8 cellular contexts compared by ENCODE assay signal in the genomic region with DNA sequence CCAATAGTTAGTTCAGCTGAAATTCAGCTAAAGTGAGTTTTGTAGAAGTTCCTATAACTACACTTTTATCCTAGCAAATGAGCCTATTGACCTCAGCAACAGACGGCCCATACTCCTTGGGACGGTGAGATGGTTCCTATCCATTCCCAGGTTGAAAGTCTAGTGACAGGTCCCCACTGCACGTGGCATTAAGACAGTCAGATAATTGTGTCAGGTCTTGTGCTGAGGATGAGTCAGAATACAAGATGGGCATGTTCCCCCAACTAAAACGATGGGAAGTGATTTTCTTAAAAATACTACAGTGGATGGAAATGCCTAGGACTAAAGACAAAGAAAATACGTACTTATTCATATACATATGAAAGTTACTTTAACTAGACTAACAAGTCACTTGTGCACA. TPM values are rescaled to one million over a fixed set of nuclear protein-coding genes. Genes with fewer than 3 reads are reported as not detected.
DNase-seq lines count a peak whose midpoint lies in the region; ATAC-seq and TF ChIP-seq lines count a peak whose summit lies in the region.

No MANE protein-coding gene starts in this region.

- CTCF ChIA-PET in WTC11 (lab: Charles Lee): interaction anchor here (0.7 to 3.1 kb wide), 24 partner anchors 11 to 570 kb away, joined by 3 to 27 read pairs (median 7); a partner anchor contains a TSS

- WGBS in H9 (ENCODE audit: extremely low coverage, insufficient read length, low lambda C conversion rate): no CpG with 5 or more reads among the region's 5 CpGs

- H2BK5ac ChIP-seq in H9 (ENCODE audit: insufficient read length, low read length): no peak overlapping the region

- H3K23ac ChIP-seq in H9 (ENCODE audit: insufficient read length, low read depth, low read length): no peak overlapping the region

- no peak overlapping the region for H4K5ac ChIP-seq in H9 (ENCODE audit: insufficient read length, low read depth, low read length)

- H3K27me3 ChIP-seq in H9 (ENCODE audit: insufficient read depth, low read length): no peaks in the 10 kb centered on the region
- H3K27me3 ChIP-seq in skeletal muscle tissue (ENCODE audit: control insufficient read depth in 3 of 3, insufficient read depth in 3 of 3, low read length in 3 of 3): peaks cover 0 to 18% (median 5%) of the 10 kb centered on the region in 3 donors

- H2AFZ ChIP-seq in H9 (ENCODE audit: low read length): no peak overlapping the region

- no peak overlapping the region for H3K56ac ChIP-seq in H9 (ENCODE audit: insufficient read length, low read depth, low read length)

- H2BK20ac ChIP-seq in H9 (ENCODE audit: low read depth, low read length, poor library complexity, severe bottlenecking): no peak overlapping the region

- no peak overlapping the region for H2BK120ac ChIP-seq in H9 (ENCODE audit: low read depth, low read length, poor library complexity, severe bottlenecking)

- H3K4me1 Mint-ChIP-seq in H9: peaks cover 46 to 51% of the 10 kb centered on the region in 2 experiments
- peaks cover 51% of the 10 kb centered on the region for H3K4me1 Mint-ChIP-seq in WTC11

- peak overlapping the region; percentile 90 for H3K4me2 ChIP-seq in H9 (ENCODE audit: insufficient read depth, insufficient read length, low read length)

- no peaks in the 10 kb centered on the region for H3K79me1 ChIP-seq in H9 (ENCODE audit: insufficient read depth, low read depth, low read length, poor library complexity, severe bottlenecking)

- H3K36me3 Mint-ChIP-seq in H9 (ENCODE audit: insufficient read depth in 1 of 3, low read depth in 3 of 3) (no peaks in the 10 kb centered on the region), WTC11 (no peaks in the 10 kb centered on the region)

- no peak overlapping the region for H3K14ac ChIP-seq in H9 (ENCODE audit: insufficient read depth, low read length)

- H3K9me3 Mint-ChIP-seq in H9 (no peaks in the 10 kb centered on the region), WTC11 (no peaks in the 10 kb centered on the region)

- H3K4me3 Mint-ChIP-seq in H9 (peak overlapping the region; percentile 84 to 97), WTC11 (peak overlapping the region; percentile 95)

- H4K8ac ChIP-seq in H9 (replicated peaks; ENCODE audit: insufficient read length, low read depth, low read length): no peak overlapping the region

- no peak for TF ChIP-seq CTCF in H9 (conservative IDR thresholded peaks at IDR 0.05)
- TF ChIP-seq CTCF in WTC11 (IDR thresholded peaks at IDR 0.05): no peak

- no peak overlapping the region for H2BK15ac ChIP-seq in H9 (ENCODE audit: low read depth, low read length)

- POLR2A ChIA-PET in WTC11 (lab: Charles Lee): interaction anchor here (0.8 to 1.6 kb wide), 2 partner anchors 28 to 317 kb away, joined by 3 to 4 read pairs; a partner anchor contains a TSS

- H3K36me3 ChIP-seq in skeletal muscle tissue (ENCODE audit: control insufficient read depth in 3 of 3, insufficient read depth in 3 of 3, low read length in 3 of 3): no peaks in the 10 kb centered on the region

- H2AK5ac ChIP-seq in H9 (ENCODE audit: insufficient read length, low read length): no peak overlapping the region

- H3K9me3 ChIP-seq in H9 (ENCODE audit: control insufficient read depth, low read depth, low read length) (no peaks in the 10 kb centered on the region), skeletal muscle tissue (ENCODE audit: control insufficient read depth in 3 of 3, low read length in 3 of 3) (no peaks in the 10 kb centered on the region)

- H2BK12ac ChIP-seq in H9 (ENCODE audit: insufficient read length, low read depth, low read length): no peak overlapping the region

- H3K27me3 Mint-ChIP-seq in H9 (ENCODE audit: low read depth): peaks cover 19% of the 10 kb centered on the region
- H3K27me3 Mint-ChIP-seq in WTC11 (ENCODE audit: low read depth): peaks cover 24% of the 10 kb centered on the region

- no peaks in the 10 kb centered on the region for H4K20me1 ChIP-seq in H9 (ENCODE audit: control insufficient read depth, insufficient read depth, insufficient read length)

- no peak overlapping the region for H3K18ac ChIP-seq in H9 (ENCODE audit: insufficient read length, low read depth, low read length)

- H4K91ac ChIP-seq in H9 (ENCODE audit: insufficient read length, low read depth, low read length): no peak overlapping the region

- H3K27ac Mint-ChIP-seq in H9 (no peak overlapping the region), WTC11 (no peak overlapping the region)

- H3K27ac ChIP-seq in H9 (ENCODE audit: insufficient read length, low read depth, low read length) (no peak overlapping the region), skeletal muscle tissue (ENCODE audit: low read depth, low read length) (peak overlapping the region; percentile 51)

- DNase-seq in H9 (no peak), WTC11 (ENCODE audit: low spot score) (no peak), hepatic stellate cell (ENCODE audit: low spot score) (peak; percentile 14), NCI-H128 (lab: John Stamatoyannopoulos, UW; ENCODE audit: unreplicated experiment) (no peak), COR-L47 (lab: John Stamatoyannopoulos, UW) (no peak), epidermal melanocyte (ENCODE audit: insufficient read length, low spot score) (no peak)

- H3K4ac ChIP-seq in H9 (ENCODE audit: low read depth, low read length): no peak overlapping the region

- H3T11ph ChIP-seq in H9 (ENCODE audit: low read length): no peak overlapping the region

- peaks cover 20% of the 10 kb centered on the region for H3K23me2 ChIP-seq in H9 (ENCODE audit: insufficient read length, low read depth, low read length, poor library complexity, severe bottlenecking)

- peaks cover 4% of the 10 kb centered on the region; the same call in 1 of the 2 replicates for H3K4me1 ChIP-seq in H9 (ENCODE audit: insufficient read depth, low read length)
- H3K4me1 ChIP-seq in skeletal muscle tissue (ENCODE audit: control insufficient read depth in 3 of 3, insufficient read depth in 3 of 3, low read length in 3 of 3): peaks cover 20 to 22% (median 22%) of the 10 kb centered on the region in 3 donors

- ATAC-seq in WTC11 (no peak), HG03108 (IDR thresholded peaks at IDR 0.05; ENCODE audit: unreplicated experiment) (no peak)

- H3K79me2 ChIP-seq in H9 (ENCODE audit: insufficient read depth, low read length): no peaks in the 10 kb centered on the region

- no peak overlapping the region for H3K9ac ChIP-seq in H9 (ENCODE audit: extremely low read depth, insufficient read length, low read length)
- peak overlapping the region; percentile 67 to 88 (median 73) for H3K9ac ChIP-seq in skeletal muscle tissue (ENCODE audit: low read depth in 1 of 3, low read length in 3 of 3)

- peak overlapping the region; percentile 88 to 92 (median 88) for H3K4me3 ChIP-seq in skeletal muscle tissue (ENCODE audit: low read length in 3 of 3)

TF ChIP-seq in WTC11, 78 proteins besides CTCF, POLR2A, EP300 and RAD21:
- no peak for TF ChIP-seq ZBTB21 (CRISPR knock-in tag; IDR thresholded peaks at IDR 0.05; ENCODE audit: borderline replicate concordance)
- TF ChIP-seq ZNF232 (CRISPR knock-in tag; IDR thresholded peaks at IDR 0.05): 0 out of 2 replicates have a peak, but pooled peaks have one; percentile 3

RNA-seq across cellular contexts. Expression of a gene that starts 2.1 kb away (rescaled TPM):
- total RNA-seq in H9 (2021) (20.2 and 20.9 TPM in 2 replicates), WTC11 (2021) (10.9 to 19.7 TPM (median 11.5 TPM) in 3 replicates), skeletal muscle tissue (175 TPM)

RNA-seq across cellular contexts. Expression of a gene that starts 27.4 kb away (rescaled TPM):
- 3.7 and 4.7 TPM in 2 replicates for total RNA-seq in H9 (2021)
- total RNA-seq in WTC11 (2021): 1.9 to 4.3 TPM (median 2.4 TPM) in 3 replicates
- total RNA-seq in skeletal muscle tissue: 35.0 TPM
